In the genomic region with DNA sequence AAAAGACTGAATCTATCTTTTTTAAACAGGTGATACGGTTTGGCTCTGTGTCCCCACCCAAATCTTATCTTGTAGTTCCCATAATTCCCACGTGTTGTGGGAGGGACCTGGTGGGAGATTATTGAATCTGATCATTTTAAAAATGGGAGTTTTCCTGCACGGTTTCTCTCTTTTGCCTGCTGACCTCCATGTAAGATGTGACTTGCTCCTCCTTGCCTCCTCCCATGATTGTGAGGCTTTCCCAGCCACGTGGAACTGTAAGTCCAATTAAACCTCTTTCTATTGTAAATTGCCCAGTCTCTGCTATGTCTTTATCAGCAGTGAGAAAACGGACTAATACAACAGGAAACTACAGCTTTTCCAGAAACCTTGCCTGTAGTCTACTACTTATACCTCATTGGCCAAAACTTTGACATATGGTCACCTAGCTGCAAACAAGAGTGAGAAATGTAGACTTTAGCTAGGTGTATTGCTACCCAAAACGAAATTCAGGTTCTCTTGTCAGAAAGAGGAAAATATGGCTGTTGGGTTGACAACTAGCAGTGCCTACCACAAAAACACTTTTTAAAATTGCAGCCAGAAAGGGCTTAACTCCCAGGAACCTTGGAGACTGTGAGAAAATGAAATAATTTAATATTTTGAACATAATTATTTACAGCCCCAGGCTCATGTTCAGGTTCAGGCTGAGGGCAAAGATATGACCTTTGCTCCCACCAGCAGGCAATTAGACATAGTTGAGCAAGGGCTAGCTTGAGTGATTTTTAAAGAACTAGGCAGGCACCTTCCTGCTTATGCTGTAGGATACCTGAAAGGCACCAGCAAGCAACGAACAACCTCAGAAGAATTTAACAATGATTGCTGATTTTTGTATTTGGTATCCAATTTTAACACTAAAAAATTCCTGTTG, we compare ENCODE assay signal across 17 cellular contexts. TPM values are rescaled to one million over a fixed set of nuclear protein-coding genes. Genes with fewer than 3 reads are reported as not detected.
DNase-seq lines count a peak whose midpoint lies in the region; ATAC-seq, FAIRE-seq and TF ChIP-seq lines count a peak whose summit lies in the region.
"Had no signal": no experiment of that assay in that cellular context is flagged by ENCODE, and none has a peak within 500 bp of the region (broad histone marks: within the 10 kb centered on the region; RNA-seq: fewer than 3 reads in every experiment).

No MANE protein-coding gene starts in this region.

- H3K36me3 ChIP-seq in HEK293 (ENCODE audit: control insufficient read depth in 2 of 2, insufficient read depth in 1 of 2, low read length in 2 of 2) (no peaks in the 10 kb centered on the region), liver (ENCODE audit: control insufficient read depth in 4 of 4, insufficient read depth in 3 of 4, low read depth in 1 of 4, low read length in 3 of 4) (no peaks in the 10 kb centered on the region), small intestine (ENCODE audit: control insufficient read depth in 2 of 2, insufficient read depth in 2 of 2, low read length in 2 of 2) (no peaks in the 10 kb centered on the region)
- H3K36me3 ChIP-seq: BLaER1 had no signal

- CTCF ChIA-PET in HEK293 (lab: Yijun Ruan, JAX), result no interaction called here

- no peaks in the 10 kb centered on the region for H3K27me3 ChIP-seq in liver (ENCODE audit: control insufficient read depth in 4 of 4, insufficient read depth in 4 of 4, low read length in 3 of 4)
- no peaks in the 10 kb centered on the region for H3K27me3 ChIP-seq in small intestine (ENCODE audit: control insufficient read depth in 2 of 2, insufficient read depth in 2 of 2, low read length in 2 of 2)
- H3K27me3 ChIP-seq: BLaER1 had no signal

- 47% methylated on average over 7 of the region's 7 CpGs for WGBS in liver
- 26 to 53% (median 39%) methylated on average over 7 of the region's 7 CpGs for WGBS in small intestine, 3 donors

- H3K4me3 ChIP-seq in HEK293 (ENCODE audit: low read depth, low read length), result no peak overlapping the region
- no peak overlapping the region for H3K4me3 ChIP-seq in liver (ENCODE audit: low read depth in 1 of 3, low read length in 3 of 3)
- H3K4me3 ChIP-seq in small intestine (ENCODE audit: low read depth in 1 of 2, low read length in 2 of 2), result no peak overlapping the region
- H3K4me3 ChIP-seq: BLaER1 had no signal

- no peak overlapping the region for H3K9ac ChIP-seq in liver (ENCODE audit: low read depth in 1 of 2, low read length in 2 of 2)
- H3K9ac ChIP-seq: BLaER1 had no signal

- ATAC-seq in left colon, result peak; percentile 77
- no peak for ATAC-seq in GM18520 (IDR thresholded peaks at IDR 0.05; ENCODE audit: unreplicated experiment)

- POLR2A ChIA-PET in HEK293 (lab: Yijun Ruan, JAX), result no interaction called here

- DNase-seq in left colon (no peak), small intestine (peak; percentile 81), caudate nucleus (lab: John Stamatoyannopoulos, UW) (no peak), T-helper 9 cell (no peak)
- DNase-seq: 8988T; CD4-positive, alpha-beta memory T cell; DMS153; DMS79; GDM1; H9 had no signal

- intact Hi-C loops in left colon (cut with DNase I, micrococcal nuclease), result no loop called here

- no peak overlapping the region for H3K27ac ChIP-seq in HEK293 (ENCODE audit: extremely low read depth, low read depth, low read length)
- peak overlapping the region; percentile 55 to 69 for H3K27ac ChIP-seq in liver (ENCODE audit: low read depth in 1 of 2, low read length in 2 of 2)
- peak overlapping the region in 1 of 2 donors; percentile 34 for H3K27ac ChIP-seq in small intestine (ENCODE audit: low read depth in 1 of 2, low read length in 1 of 2)
- no peak overlapping the region for H3K27ac ChIP-seq in caudate nucleus (ENCODE audit: low read depth, low read length)
- H3K27ac ChIP-seq: BLaER1 had no signal

- FAIRE-seq in small intestine (lab: Jason Lieb, UNC), result no peak
- FAIRE-seq: GM12892, GM18507, H1 had no signal

- no peak for TF ChIP-seq RAD21 in liver (IDR thresholded peaks at IDR 0.05)

- no peak for TF ChIP-seq CTCF in HEK293 (tag by site-specific recombination; IDR thresholded peaks at IDR 0.05)
- no peak for TF ChIP-seq CTCF in liver (IDR thresholded peaks at IDR 0.05; ENCODE audit: low read depth, low read length, missing input control)

- H3K9me3 ChIP-seq in HEK293 (ENCODE audit: control insufficient read depth, insufficient read depth, low read depth, low read length) (no peaks in the 10 kb centered on the region), liver (ENCODE audit: control insufficient read depth in 4 of 4, low read length in 3 of 4) (no peaks in the 10 kb centered on the region), small intestine (ENCODE audit: control insufficient read depth, low read depth) (no peaks in the 10 kb centered on the region)

- H3K4me1 ChIP-seq in HEK293 (ENCODE audit: control insufficient read depth, insufficient read depth, low read length) (no peaks in the 10 kb centered on the region), liver (ENCODE audit: control insufficient read depth in 4 of 4, insufficient read depth in 4 of 4, low read length in 3 of 4) (peaks cover 0 to 20% (median 12%) of the 10 kb centered on the region in 4 donors), small intestine (ENCODE audit: control insufficient read depth in 2 of 2, insufficient read depth in 1 of 2, low read depth in 1 of 2, low read length in 1 of 2) (no peaks in the 10 kb centered on the region)
- H3K4me1 ChIP-seq: BLaER1 had no signal

TF ChIP-seq in HEK293, 187 proteins besides CTCF, POLR2A, EP300 and RAD21:
- TF ChIP-seq ZFP37 (tag by site-specific recombination; IDR thresholded peaks at IDR 0.05) (no peak), PRDM1 (tag by site-specific recombination; IDR thresholded peaks at IDR 0.05) (no peak), SETDB1 (IDR thresholded peaks at IDR 0.05; ENCODE audit: insufficient read length, low read length) (peak; percentile 57)

TF ChIP-seq in liver, 16 proteins besides CTCF, POLR2A, EP300 and RAD21:
- TF ChIP-seq FOXA1 (IDR thresholded peaks at IDR 0.05) (no peak), RXRA (IDR thresholded peaks at IDR 0.05) (peak; percentile 88 to 91), NR2F2 (IDR thresholded peaks at IDR 0.05) (no peak), FOXA2 (IDR thresholded peaks at IDR 0.05) (no peak), EGR1 (IDR thresholded peaks at IDR 0.05; ENCODE audit: low read depth in 2 of 2) (no peak), TAF1 (conservative IDR thresholded peaks at IDR 0.05) (no peak), SP1 (IDR thresholded peaks at IDR 0.05) (peak; percentile 89), GABPA (IDR thresholded peaks at IDR 0.05 in 1 of 2, conservative IDR thresholded peaks at IDR 0.05 in 1 of 2) (peak in 1 of 2 donors; percentile 43), YY1 (IDR thresholded peaks at IDR 0.05) (peak; percentile 28), JUND (IDR thresholded peaks at IDR 0.05) (peak; percentile 19 to 64), HNF4A (conservative IDR thresholded peaks at IDR 0.05) (peak; percentile 91), HNF4G (IDR thresholded peaks at IDR 0.05) (peak; percentile 64)
- TF ChIP-seq, protein P1, sequence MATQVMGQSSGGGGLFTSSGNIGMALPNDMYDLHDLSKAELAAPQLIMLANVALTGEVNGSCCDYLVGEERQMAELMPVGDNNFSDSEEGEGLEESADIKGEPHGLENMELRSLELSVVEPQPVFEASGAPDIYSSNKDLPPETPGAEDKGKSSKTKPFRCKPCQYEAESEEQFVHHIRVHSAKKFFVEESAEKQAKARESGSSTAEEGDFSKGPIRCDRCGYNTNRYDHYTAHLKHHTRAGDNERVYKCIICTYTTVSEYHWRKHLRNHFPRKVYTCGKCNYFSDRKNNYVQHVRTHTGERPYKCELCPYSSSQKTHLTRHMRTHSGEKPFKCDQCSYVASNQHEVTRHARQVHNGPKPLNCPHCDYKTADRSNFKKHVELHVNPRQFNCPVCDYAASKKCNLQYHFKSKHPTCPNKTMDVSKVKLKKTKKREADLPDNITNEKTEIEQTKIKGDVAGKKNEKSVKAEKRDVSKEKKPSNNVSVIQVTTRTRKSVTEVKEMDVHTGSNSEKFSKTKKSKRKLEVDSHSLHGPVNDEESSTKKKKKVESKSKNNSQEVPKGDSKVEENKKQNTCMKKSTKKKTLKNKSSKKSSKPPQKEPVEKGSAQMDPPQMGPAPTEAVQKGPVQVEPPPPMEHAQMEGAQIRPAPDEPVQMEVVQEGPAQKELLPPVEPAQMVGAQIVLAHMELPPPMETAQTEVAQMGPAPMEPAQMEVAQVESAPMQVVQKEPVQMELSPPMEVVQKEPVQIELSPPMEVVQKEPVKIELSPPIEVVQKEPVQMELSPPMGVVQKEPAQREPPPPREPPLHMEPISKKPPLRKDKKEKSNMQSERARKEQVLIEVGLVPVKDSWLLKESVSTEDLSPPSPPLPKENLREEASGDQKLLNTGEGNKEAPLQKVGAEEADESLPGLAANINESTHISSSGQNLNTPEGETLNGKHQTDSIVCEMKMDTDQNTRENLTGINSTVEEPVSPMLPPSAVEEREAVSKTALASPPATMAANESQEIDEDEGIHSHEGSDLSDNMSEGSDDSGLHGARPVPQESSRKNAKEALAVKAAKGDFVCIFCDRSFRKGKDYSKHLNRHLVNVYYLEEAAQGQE (IDR thresholded peaks at IDR 0.05), result no peak
- TF ChIP-seq, protein P2, sequence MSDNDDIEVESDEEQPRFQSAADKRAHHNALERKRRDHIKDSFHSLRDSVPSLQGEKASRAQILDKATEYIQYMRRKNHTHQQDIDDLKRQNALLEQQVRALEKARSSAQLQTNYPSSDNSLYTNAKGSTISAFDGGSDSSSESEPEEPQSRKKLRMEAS (IDR thresholded peaks at IDR 0.05), result peak; percentile 46
- TF ChIP-seq, protein P3, sequence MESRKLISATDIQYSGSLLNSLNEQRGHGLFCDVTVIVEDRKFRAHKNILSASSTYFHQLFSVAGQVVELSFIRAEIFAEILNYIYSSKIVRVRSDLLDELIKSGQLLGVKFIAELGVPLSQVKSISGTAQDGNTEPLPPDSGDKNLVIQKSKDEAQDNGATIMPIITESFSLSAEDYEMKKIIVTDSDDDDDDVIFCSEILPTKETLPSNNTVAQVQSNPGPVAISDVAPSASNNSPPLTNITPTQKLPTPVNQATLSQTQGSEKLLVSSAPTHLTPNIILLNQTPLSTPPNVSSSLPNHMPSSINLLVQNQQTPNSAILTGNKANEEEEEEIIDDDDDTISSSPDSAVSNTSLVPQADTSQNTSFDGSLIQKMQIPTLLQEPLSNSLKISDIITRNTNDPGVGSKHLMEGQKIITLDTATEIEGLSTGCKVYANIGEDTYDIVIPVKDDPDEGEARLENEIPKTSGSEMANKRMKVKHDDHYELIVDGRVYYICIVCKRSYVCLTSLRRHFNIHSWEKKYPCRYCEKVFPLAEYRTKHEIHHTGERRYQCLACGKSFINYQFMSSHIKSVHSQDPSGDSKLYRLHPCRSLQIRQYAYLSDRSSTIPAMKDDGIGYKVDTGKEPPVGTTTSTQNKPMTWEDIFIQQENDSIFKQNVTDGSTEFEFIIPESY (IDR thresholded peaks at IDR 0.05), result no peak
TF ChIP-seq in liver: peak in this region for 8.

RNA-seq across cellular contexts. Expression of a gene that starts 7.4 kb away (rescaled TPM):
- total RNA-seq in left colon (10 to 100 TPM; 18.3 to 20.1 TPM), liver (10 to 100 TPM; 14.6 to 16.7 TPM)
- polyA plus RNA-seq in liver (10 to 100 TPM in 1 of 2 donors, 1 to 10 TPM in 1; 7.2 to 15.6 TPM), small intestine (10 to 100 TPM; 10.8 to 15.4 (median 13.8) TPM)

Comparison
In these comparisons a context has a peak if more than half of its experiments do, and no peak if none do; other contexts are left out.
1. H3K27ac ChIP-seq: peak in liver (2 of 2); none in HEK293 (single experiment) and caudate nucleus (single experiment).